ENCODE assay signal across 26 cellular contexts in genomic region chr6:152087096-152087495, GRCh38.
DNase-seq lines count a peak whose midpoint lies in the region; ATAC-seq and TF ChIP-seq lines count a peak whose summit lies in the region.
"Had no signal": no experiment of that assay in that cellular context is flagged by ENCODE, and none has a peak within 500 bp of the region (broad histone marks: within the 10 kb centered on the region; RNA-seq: fewer than 3 reads in every experiment).

No MANE protein-coding gene starts in this region.

- no peak overlapping the region for H3K9ac ChIP-seq in PC-3 (ENCODE audit: low read length)

- in situ Hi-C loops in astrocyte of the spinal cord (cut with HindIII; ENCODE audit: low sequenced_read_pairs) = no loop called here

- no peaks in the 10 kb centered on the region for H3F3A ChIP-seq in PC-3 (ENCODE audit: low read length, unreplicated experiment)

- POLR2A ChIA-PET in PC-3 (lab: Charles Lee; ENCODE audit: unreplicated experiment) = no interaction called here
- POLR2A ChIA-PET in activated CD4-positive, alpha-beta T cell treated with anti-CD3 and anti-CD28 coated beads for 36 hours (lab: Charles Lee) = no interaction called here

- no peaks in the 10 kb centered on the region for H3K79me2 ChIP-seq in PC-3 (ENCODE audit: low read length)

- H2AFZ ChIP-seq in PC-3 (ENCODE audit: low read length) = no peak overlapping the region

- H3K27ac Mint-ChIP-seq in progenitor cell of endocrine pancreas = peak overlapping the region; percentile 14
- no peak overlapping the region for H3K27ac Mint-ChIP-seq in activated CD4-positive, alpha-beta T cell treated with anti-CD3 and anti-CD28 coated beads for 36 hours
- H3K27ac Mint-ChIP-seq: activated CD8-positive, alpha-beta T cell treated with anti-CD3 and anti-CD28 coated beads, Interleukin-2, amount 10 ng/mL, durations not matched to agents 7 days and 5 days; activated naive CD4-positive, alpha-beta T cell treated with anti-CD3 and anti-CD28 coated beads, Interleukin-2, amount 50 U/mL, for 24 hours; activated T-helper 2 cell treated with anti-CD3 and anti-CD28 coated beads, Interferon-gamma antibody, Interleukin-2, Interleukin-4, amounts not matched to agents 10 μg/mL and 5 μg/mL and 100 μg/mL, durations not matched to agents 14 hours and 24 hours and 36 hours; naive B cell; stimulated activated memory B cell treated with anti-CD40 and anti-IgM and Interleukin-4, amounts not matched to agents 10 μg/mL and 1 μg/mL and 100 μg/mL, for 72 hours had no signal

- H3K9me3 Mint-ChIP-seq in progenitor cell of endocrine pancreas (ENCODE audit: low read depth) = no peaks in the 10 kb centered on the region
- no peaks in the 10 kb centered on the region for H3K9me3 Mint-ChIP-seq in activated CD4-positive, alpha-beta T cell treated with anti-CD3 and anti-CD28 coated beads for 36 hours (ENCODE audit: low read depth)
- H3K9me3 Mint-ChIP-seq: activated naive CD4-positive, alpha-beta T cell treated with anti-CD3 and anti-CD28 coated beads, Interleukin-2, amount 50 U/mL, for 24 hours; activated T-helper 2 cell treated with anti-CD3 and anti-CD28 coated beads, Interferon-gamma antibody, Interleukin-2, Interleukin-4, amounts not matched to agents 10 μg/mL and 5 μg/mL and 100 μg/mL, durations not matched to agents 14 hours and 24 hours and 36 hours; stimulated activated memory B cell treated with anti-CD40 and anti-IgM and Interleukin-4, amounts not matched to agents 10 μg/mL and 1 μg/mL and 100 μg/mL, for 72 hours had no signal

- BruUV-seq in PC-3 (replicated peaks; lab: Mats Ljungman, UMichigan) = no TSS peak

- H3K4me1 ChIP-seq in PC-3 (ENCODE audit: insufficient read depth, low read length) = peaks cover 50% of the 10 kb centered on the region
- H3K4me1 ChIP-seq: Caco-2, colonic mucosa, transverse colon had no signal

- H3K36me3 ChIP-seq in PC-3 (ENCODE audit: low read depth, low read length) = no peaks in the 10 kb centered on the region
- H3K36me3 ChIP-seq: colonic mucosa, prostate gland, transverse colon had no signal

- no peak overlapping the region for H3K4me3 ChIP-seq in PC-3 (ENCODE audit: low read length)
- H3K4me3 ChIP-seq in astrocyte of the spinal cord (ENCODE audit: low read depth, low read length) = no peak overlapping the region
- H3K4me3 ChIP-seq: colonic mucosa, prostate gland, transverse colon had no signal

- H3K27me3 ChIP-seq in PC-3 (ENCODE audit: low read length) = no peaks in the 10 kb centered on the region
- H3K27me3 ChIP-seq: colonic mucosa, transverse colon had no signal

- intact Hi-C loops in PC-3 (cut with micrococcal nuclease) = no loop called here
- intact Hi-C loops in activated CD4-positive, alpha-beta T cell treated with anti-CD3 and anti-CD28 coated beads for 36 hours (cut with DNase I, micrococcal nuclease) = no loop called here

- peak overlapping the region; percentile 61 for H3K27ac ChIP-seq in PC-3 (ENCODE audit: low read length)
- H3K27ac ChIP-seq: colonic mucosa, prostate gland, transverse colon had no signal

- ATAC-seq in PC-3 = no peak; the same call in 1 of the 2 replicates
- ATAC-seq in activated CD4-positive, alpha-beta T cell treated with anti-CD3 and anti-CD28 coated beads for 36 hours = no peak
- ATAC-seq: activated CD8-positive, alpha-beta T cell treated with anti-CD3 and anti-CD28 coated beads, Interleukin-2, amount 10 ng/mL, durations not matched to agents 7 days and 5 days; stimulated activated memory B cell treated with anti-CD40 and anti-IgM and Interleukin-4, amounts not matched to agents 10 μg/mL and 1 μg/mL and 100 μg/mL, for 72 hours had no signal

- H3K4me2 ChIP-seq in PC-3 (ENCODE audit: low read length) = no peak overlapping the region; the same call in 1 of the 2 replicates

- H3K4me1 Mint-ChIP-seq in progenitor cell of endocrine pancreas (ENCODE audit: low read depth) = peaks cover 7% of the 10 kb centered on the region
- H3K4me1 Mint-ChIP-seq in activated CD4-positive, alpha-beta T cell treated with anti-CD3 and anti-CD28 coated beads for 36 hours = no peaks in the 10 kb centered on the region
- H3K4me1 Mint-ChIP-seq: activated naive CD4-positive, alpha-beta T cell treated with anti-CD3 and anti-CD28 coated beads, Interleukin-2, amount 50 U/mL, for 24 hours; naive B cell; stimulated activated memory B cell treated with anti-CD40 and anti-IgM and Interleukin-4, amounts not matched to agents 10 μg/mL and 1 μg/mL and 100 μg/mL, for 72 hours had no signal

- no peaks in the 10 kb centered on the region for H3K9me2 ChIP-seq in PC-3 (replicated peaks; ENCODE audit: low read length)

- H3K4me3 Mint-ChIP-seq in progenitor cell of endocrine pancreas (ENCODE audit: low read depth) = no peak overlapping the region
- H3K4me3 Mint-ChIP-seq in activated CD4-positive, alpha-beta T cell treated with anti-CD3 and anti-CD28 coated beads for 36 hours = no peak overlapping the region
- H3K4me3 Mint-ChIP-seq: activated CD8-positive, alpha-beta T cell treated with anti-CD3 and anti-CD28 coated beads, Interleukin-2, amount 10 ng/mL, durations not matched to agents 7 days and 5 days; activated naive CD4-positive, alpha-beta T cell treated with anti-CD3 and anti-CD28 coated beads, Interleukin-2, amount 50 U/mL, for 24 hours; naive B cell; stimulated activated memory B cell treated with anti-CD40 and anti-IgM and Interleukin-4, amounts not matched to agents 10 μg/mL and 1 μg/mL and 100 μg/mL, for 72 hours had no signal

- peak; percentile 50 for DNase-seq in EL
- DNase-seq in PC-3 = peak; percentile 49
- peak; percentile 63 for DNase-seq in astrocyte of the spinal cord (ENCODE audit: low read depth, low spot score)
- no peak for DNase-seq in progenitor cell of endocrine pancreas (ENCODE audit: low spot score, unreplicated experiment)
- no peak for DNase-seq in activated CD4-positive, alpha-beta T cell treated with anti-CD3 and anti-CD28 coated beads for 36 hours
- DNase-seq in activated gamma-delta T cell (lab: John Stamatoyannopoulos, UW) = no peak
- DNase-seq in 8988T = no peak
- no peak for DNase-seq in GOT3 (lab: John Stamatoyannopoulos, UW)
- DNase-seq: activated CD8-positive, alpha-beta T cell treated with anti-CD3 and anti-CD28 coated beads, Interleukin-2, amount 10 ng/mL, durations not matched to agents 7 days and 5 days; C1 segment of cervical spinal cord; Caco-2; colonic mucosa; effector CD8-positive, alpha-beta T cell; GF-D8; midbrain; naive B cell; NCI-H1092; NCI-H187; NCI-H2171 treated with DMSO at 0.1 percent for 48 hours; NCI-H510A; stimulated activated CD4-positive, alpha-beta T cell treated with anti-CD3 and anti-CD28 coated beads, Interleukin-15, amount 100 ng/mL, for 24 hours; transverse colon had no signal

- CTCF ChIA-PET in PC-3 (lab: Charles Lee) = no interaction called here
- CTCF ChIA-PET in activated CD4-positive, alpha-beta T cell treated with anti-CD3 and anti-CD28 coated beads for 36 hours (lab: Charles Lee) = no interaction called here

- no peaks in the 10 kb centered on the region for H4K20me1 ChIP-seq in PC-3 (ENCODE audit: low read length)

- TF ChIP-seq CTCF in PC-3 (conservative IDR thresholded peaks at IDR 0.05; ENCODE audit: low read depth, low read length) = no peak
- no peak for TF ChIP-seq CTCF in astrocyte of the spinal cord (IDR thresholded peaks at IDR 0.05; ENCODE audit: low read depth, low read length)
- no peak for TF ChIP-seq CTCF in progenitor cell of endocrine pancreas (IDR thresholded peaks at IDR 0.05; ENCODE audit: unreplicated experiment)

- H3K27me3 Mint-ChIP-seq in progenitor cell of endocrine pancreas = peaks cover 2% of the 10 kb centered on the region
- H3K27me3 Mint-ChIP-seq in activated CD4-positive, alpha-beta T cell treated with anti-CD3 and anti-CD28 coated beads for 36 hours = no peaks in the 10 kb centered on the region
- H3K27me3 Mint-ChIP-seq: activated naive CD4-positive, alpha-beta T cell treated with anti-CD3 and anti-CD28 coated beads, Interleukin-2, amount 50 U/mL, for 24 hours; naive B cell; stimulated activated memory B cell treated with anti-CD40 and anti-IgM and Interleukin-4, amounts not matched to agents 10 μg/mL and 1 μg/mL and 100 μg/mL, for 72 hours had no signal

- no peaks in the 10 kb centered on the region for H3K9me3 ChIP-seq in PC-3 (ENCODE audit: low read length)
- H3K9me3 ChIP-seq: Caco-2, colonic mucosa, prostate gland, transverse colon had no signal

- no peaks in the 10 kb centered on the region for H3K36me3 Mint-ChIP-seq in progenitor cell of endocrine pancreas (ENCODE audit: insufficient read depth)
- no peaks in the 10 kb centered on the region for H3K36me3 Mint-ChIP-seq in activated CD4-positive, alpha-beta T cell treated with anti-CD3 and anti-CD28 coated beads for 36 hours (ENCODE audit: low read depth)
- H3K36me3 Mint-ChIP-seq: activated naive CD4-positive, alpha-beta T cell treated with anti-CD3 and anti-CD28 coated beads, Interleukin-2, amount 50 U/mL, for 24 hours; naive B cell; stimulated activated memory B cell treated with anti-CD40 and anti-IgM and Interleukin-4, amounts not matched to agents 10 μg/mL and 1 μg/mL and 100 μg/mL, for 72 hours had no signal

Comparison
In these comparisons a context has a peak if more than half of its experiments do, and no peak if none do; other contexts are left out.
1. DNase-seq: peak in EL (single experiment), PC-3 (single experiment) and astrocyte of the spinal cord (single experiment); none in progenitor cell of endocrine pancreas (single experiment), activated CD4-positive, alpha-beta T cell treated with anti-CD3 and anti-CD28 coated beads for 36 hours (single experiment), activated gamma-delta T cell (single experiment), 8988T (single experiment) and GOT3 (single experiment).